ENCODE assay signal across 1 cellular context in genomic region chr21:44391345-44392091, GRCh38.
TF ChIP-seq lines count a peak whose summit lies in the region.

No MANE protein-coding gene starts in this region.

TF ChIP-seq in HepG2, 621 proteins besides CTCF, POLR2A, EP300 and RAD21:
- no peak for TF ChIP-seq ARID2 (CRISPR knock-in tag; IDR thresholded peaks at IDR 0.05; ENCODE audit: borderline replicate concordance)
- no peak for TF ChIP-seq HIVEP1 (CRISPR knock-in tag; IDR thresholded peaks at IDR 0.05)
- no peak for TF ChIP-seq POLR2AphosphoS2 (IDR thresholded peaks at IDR 0.05; ENCODE audit: low read depth, low read length)
- no peak for TF ChIP-seq SOX6 (IDR thresholded peaks at IDR 0.05)
- no peak for TF ChIP-seq SOX6 (CRISPR knock-in tag; IDR thresholded peaks at IDR 0.05)
- TF ChIP-seq ZFP36L1 (CRISPR knock-in tag; IDR thresholded peaks at IDR 0.05): no peak
- no peak for TF ChIP-seq ZNF3 (CRISPR knock-in tag; IDR thresholded peaks at IDR 0.05)
- no peak for TF ChIP-seq ADNP (CRISPR knock-in tag; IDR thresholded peaks at IDR 0.05)
- TF ChIP-seq ZNF230 (CRISPR knock-in tag; IDR thresholded peaks at IDR 0.05): no peak
- no peak for TF ChIP-seq ARNT (IDR thresholded peaks at IDR 0.05)
- TF ChIP-seq ZBTB42 (CRISPR knock-in tag; IDR thresholded peaks at IDR 0.05): no peak
TF ChIP-seq in HepG2: peak in this region for 0.
